In genomic region chr6:12962995-12963394, GRCh38 we compare ENCODE assay signal across 15 cellular contexts.
DNase-seq lines count a peak whose midpoint lies in the region; ATAC-seq and TF ChIP-seq lines count a peak whose summit lies in the region.
"Had no signal": no experiment of that assay in that cellular context is flagged by ENCODE, and none has a peak within 500 bp of the region (broad histone marks: within the 10 kb centered on the region; RNA-seq: fewer than 3 reads in every experiment).

No MANE protein-coding gene starts in this region.

- H3K27me3 ChIP-seq in right cardiac atrium (ENCODE audit: control insufficient read depth, insufficient read depth), result no peaks in the 10 kb centered on the region
- H3K27me3 ChIP-seq: adrenal gland, foreskin keratinocyte, thyroid gland had no signal

- ATAC-seq in right cardiac atrium, result no peak
- ATAC-seq: foreskin keratinocyte, GM23338, Panc1 had no signal

- peaks cover 33% of the 10 kb centered on the region for H3K4me1 Mint-ChIP-seq in T-helper 1 cell treated with Interleukin-12 subunit alpha and Interleukin-12 subunit beta and Interleukin-4 antibody, amounts not matched to agents 30 μg/mL and 1 μg/mL, for 36 hours (ENCODE audit: low read depth)

- H3K4me1 ChIP-seq in right cardiac atrium (ENCODE audit: control insufficient read depth, insufficient read depth, low read length), result peaks cover 2% of the 10 kb centered on the region
- H3K4me1 ChIP-seq: foreskin keratinocyte had no signal

- DNase-seq in 8988T, result peak; percentile 23
- DNase-seq in GM12865 (ENCODE audit: low read depth), result peak; percentile 26
- DNase-seq in right cardiac atrium, result no peak
- DNase-seq in GM10266 (ENCODE audit: extremely low spot score), result no peak
- DNase-seq in COLO668 (lab: John Stamatoyannopoulos, UW; ENCODE audit: unreplicated experiment), result no peak
- DNase-seq in amniotic stem cell (lab: John Stamatoyannopoulos, UW), result no peak
- DNase-seq in effector CD4-positive, alpha-beta T cell, result no peak
- DNase-seq: activated CD4-positive, alpha-beta T cell treated with anti-CD3 and anti-CD28 coated beads for 48 hours; adrenal gland; NCI-H1092 treated with DMSO at 0.1 percent for 48 hours had no signal

- TF ChIP-seq CTCF in GM12865 (IDR thresholded peaks at IDR 0.05; ENCODE audit: insufficient read depth, low read depth, low read length, missing control alignments), result no peak
- no peak for TF ChIP-seq CTCF in GM10266 (IDR thresholded peaks at IDR 0.05; ENCODE audit: control insufficient read depth, insufficient read depth, low read depth, missing control alignments)

- H3K36me3 Mint-ChIP-seq in T-helper 1 cell treated with Interleukin-12 subunit alpha and Interleukin-12 subunit beta and Interleukin-4 antibody, amounts not matched to agents 30 μg/mL and 1 μg/mL, for 36 hours (ENCODE audit: low read depth), result no peaks in the 10 kb centered on the region

- peak overlapping the region; percentile 2 for H3K4me3 Mint-ChIP-seq in T-helper 1 cell treated with Interleukin-12 subunit alpha and Interleukin-12 subunit beta and Interleukin-4 antibody, amounts not matched to agents 30 μg/mL and 1 μg/mL, for 36 hours
- H3K4me3 Mint-ChIP-seq: GM23338 had no signal

- peaks cover 30% of the 10 kb centered on the region for H3K27me3 Mint-ChIP-seq in T-helper 1 cell treated with Interleukin-12 subunit alpha and Interleukin-12 subunit beta and Interleukin-4 antibody, amounts not matched to agents 30 μg/mL and 1 μg/mL, for 36 hours (ENCODE audit: low read depth)

- H3K9me3 ChIP-seq in right cardiac atrium (ENCODE audit: control insufficient read depth, low read length), result no peaks in the 10 kb centered on the region
- H3K9me3 ChIP-seq: adrenal gland, thyroid gland had no signal

- intact Hi-C loops in right cardiac atrium (cut with DNase I), result no loop called here

- H3K4me3 ChIP-seq in GM12865 (ENCODE audit: low read depth, low read length) (no peak overlapping the region), right cardiac atrium (ENCODE audit: low read length) (peak overlapping the region; percentile 13)
- H3K4me3 ChIP-seq: adrenal gland, GM23338, thyroid gland had no signal

- H3K9me3 Mint-ChIP-seq in T-helper 1 cell treated with Interleukin-12 subunit alpha and Interleukin-12 subunit beta and Interleukin-4 antibody, amounts not matched to agents 30 μg/mL and 1 μg/mL, for 36 hours, result no peaks in the 10 kb centered on the region
- H3K9me3 Mint-ChIP-seq: GM23338 had no signal

- peak overlapping the region; percentile 91 for H3K27ac ChIP-seq in right cardiac atrium (ENCODE audit: low read length)
- H3K27ac ChIP-seq: foreskin keratinocyte had no signal

- peak overlapping the region; percentile 51 for H3K27ac Mint-ChIP-seq in T-helper 1 cell treated with Interleukin-12 subunit alpha and Interleukin-12 subunit beta and Interleukin-4 antibody, amounts not matched to agents 30 μg/mL and 1 μg/mL, for 36 hours
- H3K27ac Mint-ChIP-seq: GM23338 had no signal

- 51% methylated on average over 5 of the region's 5 CpGs for WGBS in right cardiac atrium

Comparison
In these comparisons a context has a peak if more than half of its experiments do, and no peak if none do; other contexts are left out.
1. DNase-seq: peak in 8988T (single experiment) and GM12865 (single experiment); none in right cardiac atrium (0 of 3), GM10266 (single experiment), COLO668 (single experiment), amniotic stem cell (single experiment) and effector CD4-positive, alpha-beta T cell (single experiment).